10 cellular contexts compared by ENCODE assay signal in the genomic region with DNA sequence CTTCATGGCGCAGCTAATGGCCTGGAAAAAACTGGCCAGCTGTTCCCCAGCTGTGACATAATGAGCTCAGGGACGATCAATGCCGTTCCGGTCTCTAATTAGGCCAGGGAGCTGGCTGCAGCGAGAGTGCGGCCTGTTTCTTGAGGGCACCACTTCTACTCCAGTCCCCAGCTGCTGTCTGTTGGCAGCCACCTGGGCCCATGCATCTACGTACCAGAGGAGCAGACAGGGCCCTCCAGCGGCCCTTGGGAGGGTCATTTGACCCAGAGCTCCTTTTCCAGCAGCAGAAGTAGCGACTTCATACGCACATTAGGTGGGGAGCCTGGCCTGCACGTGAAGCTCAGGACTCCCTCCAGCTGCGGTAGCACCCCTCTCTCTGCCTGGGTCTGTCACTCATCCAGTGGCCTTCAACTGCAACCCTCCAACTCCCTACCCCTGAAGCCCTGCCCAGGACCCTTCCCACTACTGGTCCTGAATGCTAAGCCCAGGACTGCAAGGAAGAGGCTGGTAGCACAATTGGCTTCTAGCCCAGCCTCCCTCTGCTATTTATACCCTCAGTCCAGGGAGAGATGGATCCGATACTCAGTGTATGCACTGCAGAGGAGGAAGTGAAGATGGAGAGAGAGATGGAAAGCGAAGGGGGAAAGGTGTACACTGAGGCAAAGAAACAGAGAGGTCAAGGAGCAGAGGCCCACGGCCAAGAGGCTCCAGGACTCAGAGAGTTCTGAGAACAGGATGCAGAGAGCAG. TPM values are rescaled to one million over a fixed set of nuclear protein-coding genes. Genes with fewer than 3 reads are reported as not detected.
DNase-seq lines count a peak whose midpoint lies in the region; ATAC-seq, FAIRE-seq and TF ChIP-seq lines count a peak whose summit lies in the region.
"Had no signal": no experiment of that assay in that cellular context is flagged by ENCODE, and none has a peak within 500 bp of the region (broad histone marks: within the 10 kb centered on the region; RNA-seq: fewer than 3 reads in every experiment).

No MANE protein-coding gene starts in this region.

- H4K20me1 ChIP-seq in HepG2 (ENCODE audit: insufficient read depth, low read length) = no peaks in the 10 kb centered on the region

- H3K27ac ChIP-seq in KOPT-K1 (ENCODE audit: low read depth, low read length, poor library complexity, severe bottlenecking) (peak overlapping the region; percentile 30), HepG2 (ENCODE audit: extremely low read length, insufficient read depth, low read length) (no peak overlapping the region)
- H3K27ac ChIP-seq: thoracic aorta had no signal

- DNase-seq in BE2C = peak; percentile 58
- DNase-seq in T-cell = no peak
- DNase-seq in HepG2 (ENCODE audit: low spot score) = no peak
- no peak for DNase-seq in germinal center (ENCODE audit: low spot score)
- DNase-seq in NK-92 treated with Interleukin-12 subunit alpha and Interleukin-12 subunit beta, amount 100 ng/mL, for 24 hours (lab: John Stamatoyannopoulos, UW) = no peak
- DNase-seq in natural killer cell = no peak
- no peak for DNase-seq in Calu3
- DNase-seq: NCI-H526 had no signal

- H3K9ac ChIP-seq in HepG2 (ENCODE audit: insufficient read depth, low read depth, low read length) = no peak overlapping the region

- ATAC-seq in T-cell (replicated peaks in 1 of 4) (no peak), HepG2 (peak; percentile 10), natural killer cell (no peak)

- H3K27me3 ChIP-seq in BE2C = no peaks in the 10 kb centered on the region
- peaks cover 7 to 58% of the 10 kb centered on the region in 2 experiments; a peak in 4 of 5 replicates for H3K27me3 ChIP-seq in HepG2 (ENCODE audit: control insufficient read depth in 1 of 2, insufficient read depth in 2 of 2, low read length in 2 of 2)

- H3K27ac Mint-ChIP-seq in T-cell = peak overlapping the region; percentile 64 to 88
- H3K27ac Mint-ChIP-seq in natural killer cell = peak overlapping the region in 1 of 2 donors; percentile 15
- H3K27ac Mint-ChIP-seq in Calu3 (ENCODE audit: unreplicated experiment) = no peak overlapping the region

- H3K4me1 Mint-ChIP-seq in T-cell = peaks cover 30 to 38% (median 31%) of the 10 kb centered on the region in 3 donors
- H3K4me1 Mint-ChIP-seq in natural killer cell = peaks cover 7 to 16% of the 10 kb centered on the region in 2 donors
- H3K4me1 Mint-ChIP-seq in Calu3 (ENCODE audit: low read depth, unreplicated experiment) = peaks cover 6% of the 10 kb centered on the region

- no peak for TF ChIP-seq RAD21 in HepG2 (CRISPR knock-in tag; IDR thresholded peaks at IDR 0.05)

- no peak for FAIRE-seq in HepG2 (lab: Jason Lieb, UNC)

- H3K27me3 Mint-ChIP-seq in T-cell = no peaks in the 10 kb centered on the region
- H3K27me3 Mint-ChIP-seq in natural killer cell (ENCODE audit: low read depth in 2 of 2) = peaks cover 0 to 4% of the 10 kb centered on the region in 2 donors
- peaks cover 61% of the 10 kb centered on the region for H3K27me3 Mint-ChIP-seq in Calu3 (ENCODE audit: unreplicated experiment)

- TF ChIP-seq EP300 in HepG2 (IDR thresholded peaks at IDR 0.05; ENCODE audit: low read depth in 2 of 2, low read length in 2 of 2) (no peak), HepG2 (CRISPR knock-in tag; IDR thresholded peaks at IDR 0.05; ENCODE audit: borderline replicate concordance) (no peak)

- no peak for TF ChIP-seq CTCF in BE2C (IDR thresholded peaks at IDR 0.05; ENCODE audit: low read depth, low read length)
- no peak for TF ChIP-seq CTCF in HepG2 (CRISPR knock-in tag; IDR thresholded peaks at IDR 0.05)
- no peak for TF ChIP-seq CTCF in natural killer cell (IDR thresholded peaks at IDR 0.05)
- no peak for TF ChIP-seq CTCF in Calu3 (IDR thresholded peaks at IDR 0.05; ENCODE audit: unreplicated experiment)

- POLR2A ChIA-PET in T-cell (lab: Charles Lee) (interaction anchor here (0.6 to 1.4 kb wide), 3 partner anchors 16 to 247 kb away, joined by 3 read pairs; no protein-coding TSS in a partner anchor), HepG2 (lab: Yijun Ruan, JAX) (interaction anchor here (1.3 to 4.4 kb wide), 4 partner anchors 18 to 48 kb away, joined by 3 to 18 read pairs (median 8); a partner anchor contains a TSS)

- no peaks in the 10 kb centered on the region for H3K79me2 ChIP-seq in HepG2 (ENCODE audit: insufficient read depth, low read length)

- no peaks in the 10 kb centered on the region for H3K9me3 Mint-ChIP-seq in T-cell
- no peaks in the 10 kb centered on the region for H3K9me3 Mint-ChIP-seq in natural killer cell
- no peaks in the 10 kb centered on the region for H3K9me3 Mint-ChIP-seq in Calu3 (ENCODE audit: low read depth, unreplicated experiment)

- peak overlapping the region; percentile 3 to 74 (median 14) for H3K4me3 Mint-ChIP-seq in T-cell
- H3K4me3 Mint-ChIP-seq in natural killer cell = no peak overlapping the region
- H3K4me3 Mint-ChIP-seq in Calu3 (ENCODE audit: low read depth, unreplicated experiment) = no peak overlapping the region

- no peak overlapping the region for H2AFZ ChIP-seq in HepG2 (ENCODE audit: low read length)

- TF ChIP-seq POLR2A in HepG2 (IDR thresholded peaks at IDR 0.05; ENCODE audit: insufficient read depth in 1 of 2, low read depth in 2 of 2, low read length in 2 of 2) = no peak

- H3K4me3 ChIP-seq in BE2C (ENCODE audit: low read depth, low read length) = no peak overlapping the region
- peak overlapping the region in 1 of 3 experiments; percentile 8; a peak in 1 of 6 replicates for H3K4me3 ChIP-seq in HepG2 (replicated peaks in 1 of 3; ENCODE audit: insufficient read depth in 1 of 3, low read depth in 2 of 3, low read length in 3 of 3)
- H3K4me3 ChIP-seq: thoracic aorta had no signal

- H3K36me3 Mint-ChIP-seq in T-cell = no peaks in the 10 kb centered on the region
- no peaks in the 10 kb centered on the region for H3K36me3 Mint-ChIP-seq in natural killer cell
- peaks cover 5% of the 10 kb centered on the region for H3K36me3 Mint-ChIP-seq in Calu3 (ENCODE audit: insufficient read depth, unreplicated experiment)

- WGBS in HepG2 (ENCODE audit: low lambda C conversion rate) = 13% methylated on average over 8 of the region's 15 CpGs

- in situ Hi-C loops in HepG2 (cut with HindIII; ENCODE audit: extremely low pct_ligation_motif_present, low pct_unique_long_range_greater_than_20kb) = loop anchor here (5.0 to 10.0 kb wide), 2 partner anchors 38 to 266 kb away; a partner anchor contains a TSS

- H3K36me3 ChIP-seq in BE2C = no peaks in the 10 kb centered on the region
- no peaks in the 10 kb centered on the region for H3K36me3 ChIP-seq in KOPT-K1 (ENCODE audit: insufficient read depth, low read length)
- H3K36me3 ChIP-seq in HepG2 (replicated peaks in 1 of 2; ENCODE audit: control insufficient read depth in 1 of 2, insufficient read depth in 2 of 2, low read length in 2 of 2) = no peaks in the 10 kb centered on the region
- H3K36me3 ChIP-seq: thoracic aorta had no signal

- H3K4me1 ChIP-seq in BE2C = peaks cover 19% of the 10 kb centered on the region
- peaks cover 18% of the 10 kb centered on the region; the same call in 1 of the 2 replicates for H3K4me1 ChIP-seq in HepG2 (ENCODE audit: insufficient read depth, low read length)

- intact Hi-C loops in HepG2 (cut with micrococcal nuclease; ENCODE audit: unreplicated experiment) = no loop called here
- intact Hi-C loops in natural killer cell (cut with micrococcal nuclease) = loop anchor here (5.0 kb wide), 1 partner anchor 703 kb away; no protein-coding TSS in a partner anchor
- intact Hi-C loops in Calu3 (cut with micrococcal nuclease; ENCODE audit: unreplicated experiment) = no loop called here

- H3K9me3 ChIP-seq in BE2C (no peaks in the 10 kb centered on the region), KOPT-K1 (ENCODE audit: insufficient read depth, low read length, poor library complexity, severe bottlenecking) (no peaks in the 10 kb centered on the region), HepG2 (ENCODE audit: low read length) (no peaks in the 10 kb centered on the region)
- H3K9me3 ChIP-seq: thoracic aorta had no signal

- BruUV-seq in HepG2 (replicated peaks; lab: Mats Ljungman, UMichigan) (no TSS peak), Calu3 (replicated peaks; lab: Mats Ljungman, UMichigan) (no TSS peak)

- CTCF ChIA-PET in T-cell (lab: Charles Lee) = interaction anchor here (1.0 to 9.4 kb wide), 5 partner anchors 15 to 36 kb away, joined by 3 to 375 read pairs (median 15); a partner anchor contains a TSS
- CTCF ChIA-PET in HepG2 (lab: Yijun Ruan, JAX; ENCODE audit: low intra/inter-chr PET ratio, low total read pairs) = interaction anchor here (3.9 to 4.5 kb wide), 2 partner anchors 32 to 40 kb away, joined by 45 to 81 read pairs; no protein-coding TSS in a partner anchor
- CTCF ChIA-PET in Calu3 (lab: Charles Lee) = interaction anchor here (1.0 to 2.5 kb wide), 3 partner anchors 31 to 40 kb away, joined by 3 to 13 read pairs (median 4); a partner anchor contains a TSS

- H3K4me2 ChIP-seq in HepG2 (ENCODE audit: low read depth, low read length) = peak overlapping the region; percentile 50

RNA-seq across cellular contexts. Expression of a gene that starts 9.0 kb away (rescaled TPM):
- 1.1 TPM for polyA plus RNA-seq in BE2C (2012; ENCODE audit: insufficient read depth, insufficient read length, low read depth)
- total RNA-seq in T-cell (under 1 TPM; 0.16 to 0.75 (median 0.39) TPM), HepG2 (2016; rRNA removed; fragmentation: Illumina TruSeq; extraction: Trizol) (not detected in 2 replicates), natural killer cell (under 1 TPM in 2 of 3 donors, not detected in 1; 0.75 to 0.91 TPM), Calu3 (2022) (not detected in 2 replicates)
- total RNA-seq in HepG2 (2016; cell fraction: cytosol; rRNA removed; fragmentation: Illumina TruSeq; extraction: Trizol; ENCODE audit: low read depth) = 0.35 and 0.81 TPM in 2 replicates
- total RNA-seq in HepG2 (2016; cell fraction: insoluble cytoplasmic fraction; rRNA removed; fragmentation: Illumina TruSeq; extraction: Trizol) = 0.30 TPM in 1 of 2 replicates, not detected in the other
- 0.46 and 0.48 TPM in 2 replicates for total RNA-seq in HepG2 (2016; cell fraction: membrane; rRNA removed; fragmentation: Illumina TruSeq; extraction: Trizol)
- total RNA-seq in HepG2 (2016; cell fraction: nucleus; rRNA removed; fragmentation: Illumina TruSeq; extraction: Trizol) = 0.28 TPM in 1 of 2 replicates, not detected in the other
- not detected in 2 replicates for polyA plus RNA-seq in HepG2 (2011; rRNA removed)
- not detected in 2 replicates for polyA plus RNA-seq in HepG2 (2011; cell fraction: cytosol; rRNA removed)
- polyA plus RNA-seq in HepG2 (2011; cell fraction: nucleus; rRNA removed) = 0.05 TPM in 1 of 2 replicates, not detected in the other
- polyA plus RNA-seq in HepG2 (2012) = 0.43 and 0.49 TPM in 2 replicates
- polyA plus RNA-seq in HepG2 (2016; cell fraction: cytosol; fragmentation: Illumina TruSeq; extraction: Trizol; ENCODE audit: low read depth) = not detected in 2 replicates
- polyA plus RNA-seq in HepG2 (2016; cell fraction: insoluble cytoplasmic fraction; fragmentation: Illumina TruSeq; extraction: Trizol; ENCODE audit: low read depth) = not detected in 2 replicates
- not detected in 2 replicates for polyA plus RNA-seq in HepG2 (2016; cell fraction: membrane; fragmentation: Illumina TruSeq; extraction: Trizol; ENCODE audit: low read depth)
- polyA plus RNA-seq in HepG2 (2016; cell fraction: nucleus; fragmentation: Illumina TruSeq; extraction: Trizol; ENCODE audit: insufficient read depth, low read depth) = not detected in 2 replicates
- polyA minus RNA-seq in HepG2 (2011; rRNA and poly(A)+ RNA removed; ENCODE audit: low replicate concordance) = 0.40 TPM in 1 of 2 replicates, not detected in the other
- not detected in 2 replicates for polyA minus RNA-seq in HepG2 (2011; cell fraction: cytosol; rRNA and poly(A)+ RNA removed)
- 0.90 TPM in 1 of 2 replicates, not detected in the other for polyA minus RNA-seq in HepG2 (2011; cell fraction: nucleus; rRNA and poly(A)+ RNA removed)
- total RNA-seq: thoracic aorta had no signal

RNA-seq across cellular contexts. Expression of a gene that starts 17.8 kb away (rescaled TPM):
- 8.0 TPM for polyA plus RNA-seq in BE2C (2012; ENCODE audit: insufficient read depth, insufficient read length, low read depth)
- total RNA-seq in T-cell (1 to 10 TPM; 5.4 to 7.2 (median 6.5) TPM), HepG2 (2016; rRNA removed; fragmentation: Illumina TruSeq; extraction: Trizol) (9.0 and 11.0 TPM in 2 replicates), natural killer cell (1 to 10 TPM; 6.1 to 7.6 (median 6.9) TPM), Calu3 (2022) (6.3 and 6.5 TPM in 2 replicates)
- 1.1 TPM in 2 replicates for total RNA-seq in HepG2 (2016; cell fraction: cytosol; rRNA removed; fragmentation: Illumina TruSeq; extraction: Trizol; ENCODE audit: low read depth)
- total RNA-seq in HepG2 (2016; cell fraction: insoluble cytoplasmic fraction; rRNA removed; fragmentation: Illumina TruSeq; extraction: Trizol) = 9.0 and 11.4 TPM in 2 replicates
- total RNA-seq in HepG2 (2016; cell fraction: membrane; rRNA removed; fragmentation: Illumina TruSeq; extraction: Trizol) = 2.8 and 3.3 TPM in 2 replicates
- total RNA-seq in HepG2 (2016; cell fraction: nucleus; rRNA removed; fragmentation: Illumina TruSeq; extraction: Trizol) = 7.4 and 8.2 TPM in 2 replicates
- 3.2 and 4.3 TPM in 2 replicates for polyA plus RNA-seq in HepG2 (2011; rRNA removed)
- 1.9 and 3.2 TPM in 2 replicates for polyA plus RNA-seq in HepG2 (2011; cell fraction: cytosol; rRNA removed)
- 1.5 and 1.9 TPM in 2 replicates for polyA plus RNA-seq in HepG2 (2011; cell fraction: nucleus; rRNA removed)
- polyA plus RNA-seq in HepG2 (2012) = 4.1 and 4.5 TPM in 2 replicates
- polyA plus RNA-seq in HepG2 (2016; cell fraction: cytosol; fragmentation: Illumina TruSeq; extraction: Trizol; ENCODE audit: low read depth) = 0.65 and 0.78 TPM in 2 replicates
- 7.9 and 8.3 TPM in 2 replicates for polyA plus RNA-seq in HepG2 (2016; cell fraction: insoluble cytoplasmic fraction; fragmentation: Illumina TruSeq; extraction: Trizol; ENCODE audit: low read depth)
- polyA plus RNA-seq in HepG2 (2016; cell fraction: membrane; fragmentation: Illumina TruSeq; extraction: Trizol; ENCODE audit: low read depth) = 1.5 and 1.6 TPM in 2 replicates
- polyA plus RNA-seq in HepG2 (2016; cell fraction: nucleus; fragmentation: Illumina TruSeq; extraction: Trizol; ENCODE audit: insufficient read depth, low read depth) = 4.4 and 4.6 TPM in 2 replicates
- polyA minus RNA-seq in HepG2 (2011; rRNA and poly(A)+ RNA removed; ENCODE audit: low replicate concordance) = 4.2 and 4.8 TPM in 2 replicates
- polyA minus RNA-seq in HepG2 (2011; cell fraction: cytosol; rRNA and poly(A)+ RNA removed) = 4.1 TPM in 2 replicates
- 20.0 and 20.5 TPM in 2 replicates for polyA minus RNA-seq in HepG2 (2011; cell fraction: nucleus; rRNA and poly(A)+ RNA removed)

RNA-seq across cellular contexts. Expression of a gene that starts 21.1 kb away (rescaled TPM):
- polyA plus RNA-seq in BE2C (2012; ENCODE audit: insufficient read depth, insufficient read length, low read depth) = 1.1 TPM
- total RNA-seq in T-cell (10 to 100 TPM; 13.2 to 28.2 (median 21.5) TPM), HepG2 (2016; rRNA removed; fragmentation: Illumina TruSeq; extraction: Trizol) (1.00 and 1.3 TPM in 2 replicates), natural killer cell (10 to 100 TPM in 1 of 3 donors, 1 to 10 TPM in 2; 5.0 to 10.7 (median 7.8) TPM), Calu3 (2022) (1.3 and 1.5 TPM in 2 replicates)
- total RNA-seq in HepG2 (2016; cell fraction: cytosol; rRNA removed; fragmentation: Illumina TruSeq; extraction: Trizol; ENCODE audit: low read depth) = 0.18 and 0.20 TPM in 2 replicates
- 0.86 and 1.2 TPM in 2 replicates for total RNA-seq in HepG2 (2016; cell fraction: insoluble cytoplasmic fraction; rRNA removed; fragmentation: Illumina TruSeq; extraction: Trizol)
- total RNA-seq in HepG2 (2016; cell fraction: membrane; rRNA removed; fragmentation: Illumina TruSeq; extraction: Trizol) = 0.80 and 0.83 TPM in 2 replicates
- total RNA-seq in HepG2 (2016; cell fraction: nucleus; rRNA removed; fragmentation: Illumina TruSeq; extraction: Trizol) = 1.3 and 1.4 TPM in 2 replicates
- polyA plus RNA-seq in HepG2 (2011; rRNA removed) = 0.40 and 0.85 TPM in 2 replicates
- 0.47 and 0.56 TPM in 2 replicates for polyA plus RNA-seq in HepG2 (2011; cell fraction: cytosol; rRNA removed)
- 0.59 and 0.66 TPM in 2 replicates for polyA plus RNA-seq in HepG2 (2011; cell fraction: nucleus; rRNA removed)
- polyA plus RNA-seq in HepG2 (2012) = 0.91 and 1.3 TPM in 2 replicates
- 0.20 TPM in 2 replicates for polyA plus RNA-seq in HepG2 (2016; cell fraction: cytosol; fragmentation: Illumina TruSeq; extraction: Trizol; ENCODE audit: low read depth)
- polyA plus RNA-seq in HepG2 (2016; cell fraction: insoluble cytoplasmic fraction; fragmentation: Illumina TruSeq; extraction: Trizol; ENCODE audit: low read depth) = 0.64 and 0.81 TPM in 2 replicates
- polyA plus RNA-seq in HepG2 (2016; cell fraction: membrane; fragmentation: Illumina TruSeq; extraction: Trizol; ENCODE audit: low read depth) = 0.51 and 0.61 TPM in 2 replicates
- polyA plus RNA-seq in HepG2 (2016; cell fraction: nucleus; fragmentation: Illumina TruSeq; extraction: Trizol; ENCODE audit: insufficient read depth, low read depth) = 1.6 and 2.2 TPM in 2 replicates
- polyA minus RNA-seq in HepG2 (2011; rRNA and poly(A)+ RNA removed; ENCODE audit: low replicate concordance) = 1.2 and 1.7 TPM in 2 replicates
- polyA minus RNA-seq in HepG2 (2011; cell fraction: cytosol; rRNA and poly(A)+ RNA removed) = 0.35 and 0.89 TPM in 2 replicates
- 0.39 and 0.62 TPM in 2 replicates for polyA minus RNA-seq in HepG2 (2011; cell fraction: nucleus; rRNA and poly(A)+ RNA removed)

RNA-seq across cellular contexts. Expression of a gene that starts 36.7 kb away (rescaled TPM):
- polyA plus RNA-seq in BE2C (2012; ENCODE audit: insufficient read depth, insufficient read length, low read depth) = 10.3 TPM
- total RNA-seq in T-cell (10 to 100 TPM; 23.6 to 42.6 (median 39.5) TPM), HepG2 (2016; rRNA removed; fragmentation: Illumina TruSeq; extraction: Trizol) (3.9 and 4.1 TPM in 2 replicates), natural killer cell (10 to 100 TPM; 21.1 to 36.0 (median 34.7) TPM), Calu3 (2022) (9.0 and 9.6 TPM in 2 replicates)
- total RNA-seq in HepG2 (2016; cell fraction: cytosol; rRNA removed; fragmentation: Illumina TruSeq; extraction: Trizol; ENCODE audit: low read depth) = 0.44 and 1.0 TPM in 2 replicates
- 3.5 and 4.3 TPM in 2 replicates for total RNA-seq in HepG2 (2016; cell fraction: insoluble cytoplasmic fraction; rRNA removed; fragmentation: Illumina TruSeq; extraction: Trizol)
- total RNA-seq in HepG2 (2016; cell fraction: membrane; rRNA removed; fragmentation: Illumina TruSeq; extraction: Trizol) = 2.2 and 2.3 TPM in 2 replicates
- total RNA-seq in HepG2 (2016; cell fraction: nucleus; rRNA removed; fragmentation: Illumina TruSeq; extraction: Trizol) = 4.4 and 5.2 TPM in 2 replicates
- 3.9 and 4.5 TPM in 2 replicates for polyA plus RNA-seq in HepG2 (2011; rRNA removed)
- 4.0 and 4.2 TPM in 2 replicates for polyA plus RNA-seq in HepG2 (2011; cell fraction: cytosol; rRNA removed)
- 6.7 and 7.1 TPM in 2 replicates for polyA plus RNA-seq in HepG2 (2011; cell fraction: nucleus; rRNA removed)
- polyA plus RNA-seq in HepG2 (2012) = 2.4 and 3.6 TPM in 2 replicates
- polyA plus RNA-seq in HepG2 (2016; cell fraction: cytosol; fragmentation: Illumina TruSeq; extraction: Trizol; ENCODE audit: low read depth) = 0.35 TPM in 2 replicates
- polyA plus RNA-seq in HepG2 (2016; cell fraction: insoluble cytoplasmic fraction; fragmentation: Illumina TruSeq; extraction: Trizol; ENCODE audit: low read depth) = 2.1 and 2.6 TPM in 2 replicates
- 1.2 and 1.4 TPM in 2 replicates for polyA plus RNA-seq in HepG2 (2016; cell fraction: membrane; fragmentation: Illumina TruSeq; extraction: Trizol; ENCODE audit: low read depth)
- polyA plus RNA-seq in HepG2 (2016; cell fraction: nucleus; fragmentation: Illumina TruSeq; extraction: Trizol; ENCODE audit: insufficient read depth, low read depth) = 7.6 and 8.4 TPM in 2 replicates
- 10.4 and 12.2 TPM in 2 replicates for polyA minus RNA-seq in HepG2 (2011; rRNA and poly(A)+ RNA removed; ENCODE audit: low replicate concordance)
- 1.5 and 2.7 TPM in 2 replicates for polyA minus RNA-seq in HepG2 (2011; cell fraction: cytosol; rRNA and poly(A)+ RNA removed)
- polyA minus RNA-seq in HepG2 (2011; cell fraction: nucleus; rRNA and poly(A)+ RNA removed) = 2.3 and 4.1 TPM in 2 replicates

RNA-seq across cellular contexts. Expression of a gene that starts 46.9 kb away (rescaled TPM):
- 68.4 TPM for polyA plus RNA-seq in BE2C (2012; ENCODE audit: insufficient read depth, insufficient read length, low read depth)
- total RNA-seq in T-cell (10 to 100 TPM in 4 of 5 donors, 1 to 10 TPM in 1; 9.7 to 13.2 (median 12.5) TPM), HepG2 (2016; rRNA removed; fragmentation: Illumina TruSeq; extraction: Trizol) (1.3 and 2.7 TPM in 2 replicates), natural killer cell (10 to 100 TPM; 16.4 to 18.5 (median 18.3) TPM), Calu3 (2022) (4.3 and 4.5 TPM in 2 replicates)
- 1.7 and 1.9 TPM in 2 replicates for total RNA-seq in HepG2 (2016; cell fraction: cytosol; rRNA removed; fragmentation: Illumina TruSeq; extraction: Trizol; ENCODE audit: low read depth)
- total RNA-seq in HepG2 (2016; cell fraction: insoluble cytoplasmic fraction; rRNA removed; fragmentation: Illumina TruSeq; extraction: Trizol) = 1.6 and 2.7 TPM in 2 replicates
- total RNA-seq in HepG2 (2016; cell fraction: membrane; rRNA removed; fragmentation: Illumina TruSeq; extraction: Trizol) = 2.1 and 2.6 TPM in 2 replicates
- total RNA-seq in HepG2 (2016; cell fraction: nucleus; rRNA removed; fragmentation: Illumina TruSeq; extraction: Trizol) = 3.2 and 3.4 TPM in 2 replicates
- 2.8 and 3.0 TPM in 2 replicates for polyA plus RNA-seq in HepG2 (2011; rRNA removed)
- 1.3 and 2.3 TPM in 2 replicates for polyA plus RNA-seq in HepG2 (2011; cell fraction: cytosol; rRNA removed)
- polyA plus RNA-seq in HepG2 (2011; cell fraction: nucleus; rRNA removed) = 14.3 and 20.6 TPM in 2 replicates
- polyA plus RNA-seq in HepG2 (2012) = 1.5 and 1.8 TPM in 2 replicates
- polyA plus RNA-seq in HepG2 (2016; cell fraction: cytosol; fragmentation: Illumina TruSeq; extraction: Trizol; ENCODE audit: low read depth) = 1.1 and 1.3 TPM in 2 replicates
- 2.1 and 2.2 TPM in 2 replicates for polyA plus RNA-seq in HepG2 (2016; cell fraction: insoluble cytoplasmic fraction; fragmentation: Illumina TruSeq; extraction: Trizol; ENCODE audit: low read depth)
- polyA plus RNA-seq in HepG2 (2016; cell fraction: membrane; fragmentation: Illumina TruSeq; extraction: Trizol; ENCODE audit: low read depth) = 1.7 and 2.1 TPM in 2 replicates
- polyA plus RNA-seq in HepG2 (2016; cell fraction: nucleus; fragmentation: Illumina TruSeq; extraction: Trizol; ENCODE audit: insufficient read depth, low read depth) = 8.6 and 9.8 TPM in 2 replicates
- polyA minus RNA-seq in HepG2 (2011; rRNA and poly(A)+ RNA removed; ENCODE audit: low replicate concordance) = 5.7 and 8.5 TPM in 2 replicates
- 0.97 and 1.4 TPM in 2 replicates for polyA minus RNA-seq in HepG2 (2011; cell fraction: cytosol; rRNA and poly(A)+ RNA removed)
- polyA minus RNA-seq in HepG2 (2011; cell fraction: nucleus; rRNA and poly(A)+ RNA removed) = 10.9 and 15.0 TPM in 2 replicates

Comparison
In these comparisons a context has a peak if more than half of its experiments do, and no peak if none do; other contexts are left out.
1. H3K4me3 Mint-ChIP-seq: peak in T-cell (3 of 3); none in natural killer cell (single experiment) and Calu3 (single experiment).